In genomic region chr1:108691128-108691885, GRCh38 we compare ENCODE assay signal across 8 cellular contexts. TPM values are rescaled to one million over a fixed set of nuclear protein-coding genes. Genes with fewer than 3 reads are reported as not detected.
A peak's percentile ranks its signal among the peaks of the same experiment; 100 is the strongest.
DNase-seq lines count a peak whose midpoint lies in the region; ATAC-seq and TF ChIP-seq lines count a peak whose summit lies in the region.

No MANE protein-coding gene starts in this region.

- peaks cover 0 to 10% of the 10 kb centered on the region in 2 donors for H3K36me3 ChIP-seq in gastroesophageal sphincter

- H3K4me3 ChIP-seq in AG09309 (ENCODE audit: control insufficient read depth, low read depth, low read length) (peak overlapping the region; percentile 89), gastroesophageal sphincter (peak overlapping the region; percentile 78 to 95), retinal pigment epithelial cell (ENCODE audit: low read length) (peak overlapping the region; percentile 96)

- TF ChIP-seq CTCF in AG09309 (IDR thresholded peaks at IDR 0.05; ENCODE audit: control insufficient read depth, insufficient read depth, low read depth, low read length, missing control alignments) (no peak), gastroesophageal sphincter (IDR thresholded peaks at IDR 0.05) (no peak), retinal pigment epithelial cell (conservative IDR thresholded peaks at IDR 0.05; ENCODE audit: low read depth, low read length) (no peak)

- TF ChIP-seq POLR2A in gastroesophageal sphincter (IDR thresholded peaks at IDR 0.05) = no peak

- H3K27me3 ChIP-seq in gastroesophageal sphincter = no peaks in the 10 kb centered on the region

- TF ChIP-seq EP300 in gastroesophageal sphincter (IDR thresholded peaks at IDR 0.05) = no peak

- H3K4me1 ChIP-seq in gastroesophageal sphincter = peaks cover 4 to 40% (median 14%) of the 10 kb centered on the region in 3 donors

- ATAC-seq in GM21723 (IDR thresholded peaks at IDR 0.05; ENCODE audit: unreplicated experiment) = peak; percentile 6
- peak; percentile 3 for ATAC-seq in gastroesophageal sphincter
- no peak for ATAC-seq in HG02571 (IDR thresholded peaks at IDR 0.05; ENCODE audit: unreplicated experiment)
- no peak for ATAC-seq in HG03039 (IDR thresholded peaks at IDR 0.05; ENCODE audit: unreplicated experiment)

- H3K9me3 ChIP-seq in gastroesophageal sphincter = no peaks in the 10 kb centered on the region

- no peak for DNase-seq in AG09309 (ENCODE audit: low read depth)
- DNase-seq in SW480 (ENCODE audit: low spot score) = peak; percentile 20
- no peak for DNase-seq in retinal pigment epithelial cell (ENCODE audit: low read depth)
- no peak for DNase-seq in NCI-H146 treated with DMSO at 0.1 percent for 48 hours (lab: John Stamatoyannopoulos, UW; ENCODE audit: unreplicated experiment)

- H3K27ac ChIP-seq in gastroesophageal sphincter = peak overlapping the region; percentile 96 to 99 (median 96)

- WGBS in gastroesophageal sphincter (ENCODE audit: low coverage in 1 of 2), 2 donors = 15 to 22% methylated on average over 9 of the region's 11 CpGs

RNA-seq across cellular contexts. Expression of gene PRPF38B, which starts 0.8 kb away (rescaled TPM):
- 10 to 100 TPM; 15.2 to 37.0 (median 24.5) TPM for total RNA-seq in gastroesophageal sphincter

RNA-seq across cellular contexts. Expression of gene FNDC7, which starts 21.4 kb away (rescaled TPM):
- not detected for total RNA-seq in gastroesophageal sphincter

RNA-seq across cellular contexts. Expression of gene HENMT1, which starts 30.4 kb away (rescaled TPM):
- 1 to 10 TPM; 2.5 to 3.6 (median 2.9) TPM for total RNA-seq in gastroesophageal sphincter

RNA-seq across cellular contexts. Expression of gene STXBP3, which starts 55.2 kb away (rescaled TPM):
- 100 to 1,000 TPM in 1 of 4 donors, 10 to 100 TPM in 3; 55.8 to 154 (median 79.9) TPM for total RNA-seq in gastroesophageal sphincter

Comparison
In these comparisons a context has a peak if more than half of its experiments do, and no peak if none do; other contexts are left out.
1. ATAC-seq: peak in GM21723 (single experiment) and gastroesophageal sphincter (single experiment); none in HG02571 (single experiment) and HG03039 (single experiment).
2. Peak in every context shown above with its lines, with median percentiles within 50 percentile points of each other: H3K4me3 ChIP-seq.